8 cellular contexts compared by ENCODE assay signal in genomic region chr2:40554665-40555294, GRCh38.
DNase-seq lines count a peak whose midpoint lies in the region; ATAC-seq, FAIRE-seq and TF ChIP-seq lines count a peak whose summit lies in the region.

No MANE protein-coding gene starts in this region.

- in situ Hi-C loops in HepG2 (cut with HindIII; ENCODE audit: extremely low pct_ligation_motif_present, low pct_unique_long_range_greater_than_20kb): loop anchor here (5.0 kb wide), 1 partner anchor 647 kb away; no protein-coding TSS in a partner anchor

- peak; percentile 87 for ATAC-seq in HG02642 (IDR thresholded peaks at IDR 0.05; ENCODE audit: poor library complexity, unreplicated experiment)
- ATAC-seq in HepG2: peak; percentile 93
- peak; percentile 65 for ATAC-seq in stimulated activated naive CD8-positive, alpha-beta T cell treated with anti-CD3 and anti-CD28 coated beads, Interleukin-15, Interleukin-2, amounts not matched to agents 100 U/mL and 50 U/mL, for 24 hours

- DNase-seq in activated T-cell treated with anti-CD3 and anti-CD28 coated beads for 48 hours (ENCODE audit: low read depth) (peak; percentile 26), NB4 (ENCODE audit: low read depth) (peak; percentile 69), SJCRH30 (peak; percentile 74 to 92), cerebellum (ENCODE audit: low spot score) (peak; percentile 4), HepG2 (ENCODE audit: low spot score) (peak; percentile 56)
- no peak for DNase-seq in activated T-cell treated with anti-CD3 and anti-CD28 coated beads, Interleukin-2, amount 50 U/mL, for 1 hour
- peak; percentile 64 for DNase-seq in stimulated activated naive CD8-positive, alpha-beta T cell treated with anti-CD3 and anti-CD28 coated beads, Interleukin-15, Interleukin-2, amounts not matched to agents 100 U/mL and 50 U/mL, for 24 hours

- H3K27ac ChIP-seq in SJCRH30 (no peak overlapping the region), HepG2 (ENCODE audit: extremely low read length, insufficient read depth, low read length) (no peak overlapping the region)

- no peaks in the 10 kb centered on the region for H3K9me3 ChIP-seq in SJCRH30 (replicated peaks)
- no peaks in the 10 kb centered on the region for H3K9me3 ChIP-seq in HepG2 (ENCODE audit: low read length)

- H3K79me2 ChIP-seq in HepG2 (ENCODE audit: insufficient read depth, low read length): no peaks in the 10 kb centered on the region

- WGBS in HepG2 (ENCODE audit: low lambda C conversion rate): 13% methylated on average over 5 of the region's 5 CpGs

- no peaks in the 10 kb centered on the region for H3K27me3 ChIP-seq in SJCRH30
- no peaks in the 10 kb centered on the region for H3K27me3 ChIP-seq in HepG2 (ENCODE audit: control insufficient read depth in 1 of 2, insufficient read depth in 2 of 2, low read length in 2 of 2)

- peak; percentile 22; the same call in 1 of the 2 replicates for TF ChIP-seq RAD21 in HepG2 (CRISPR knock-in tag; IDR thresholded peaks at IDR 0.05)

- peak; percentile 92 for FAIRE-seq in HepG2 (lab: Jason Lieb, UNC)

- no peaks in the 10 kb centered on the region for H3K4me1 ChIP-seq in SJCRH30
- no peaks in the 10 kb centered on the region for H3K4me1 ChIP-seq in HepG2 (ENCODE audit: insufficient read depth, low read length)

- TF ChIP-seq EP300 in HepG2 (IDR thresholded peaks at IDR 0.05; ENCODE audit: low read depth in 2 of 2, low read length in 2 of 2): no peak
- no peak for TF ChIP-seq EP300 in HepG2 (CRISPR knock-in tag; IDR thresholded peaks at IDR 0.05; ENCODE audit: borderline replicate concordance)

- POLR2A ChIA-PET in HepG2 (lab: Yijun Ruan, JAX): no interaction called here

- H4K20me1 ChIP-seq in HepG2 (ENCODE audit: insufficient read depth, low read length): no peaks in the 10 kb centered on the region

- no peak overlapping the region for H3K9ac ChIP-seq in HepG2 (ENCODE audit: insufficient read depth, low read depth, low read length)

- no peak overlapping the region for H3K4me3 ChIP-seq in NB4 (ENCODE audit: low read depth, low read length)
- no peak overlapping the region for H3K4me3 ChIP-seq in SJCRH30
- H3K4me3 ChIP-seq in HepG2 (replicated peaks in 1 of 3; ENCODE audit: insufficient read depth in 1 of 3, low read depth in 2 of 3, low read length in 3 of 3): no peak overlapping the region

- no peak overlapping the region for H3K4me2 ChIP-seq in HepG2 (ENCODE audit: low read depth, low read length)

- TF ChIP-seq CTCF in NB4 (IDR thresholded peaks at IDR 0.05; ENCODE audit: low read depth, low read length) (peak; percentile 95), HepG2 (CRISPR knock-in tag; IDR thresholded peaks at IDR 0.05) (peak; percentile 81)

- no TSS peak for BruUV-seq in HepG2 (replicated peaks; lab: Mats Ljungman, UMichigan)

- CTCF ChIA-PET in HepG2 (lab: Yijun Ruan, JAX; ENCODE audit: low intra/inter-chr PET ratio, low total read pairs): interaction anchor here (0.8 to 2.5 kb wide), 3 partner anchors 342 to 644 kb away, joined by 3 to 23 read pairs (median 3); no protein-coding TSS in a partner anchor

- H2AFZ ChIP-seq in HepG2 (ENCODE audit: low read length): no peak overlapping the region

- H3K36me3 ChIP-seq in SJCRH30: no peaks in the 10 kb centered on the region
- H3K36me3 ChIP-seq in HepG2 (replicated peaks in 1 of 2; ENCODE audit: control insufficient read depth in 1 of 2, insufficient read depth in 2 of 2, low read length in 2 of 2): no peaks in the 10 kb centered on the region

- TF ChIP-seq POLR2A in NB4 (IDR thresholded peaks at IDR 0.05; ENCODE audit: extremely low read depth, insufficient read length) (no peak), HepG2 (IDR thresholded peaks at IDR 0.05; ENCODE audit: insufficient read depth in 1 of 2, low read depth in 2 of 2, low read length in 2 of 2) (no peak)

- intact Hi-C loops in HepG2 (cut with micrococcal nuclease; ENCODE audit: unreplicated experiment): loop anchor here (1.0 to 2.0 kb wide), 4 partner anchors 69 to 641 kb away; no protein-coding TSS in a partner anchor

TF ChIP-seq in HepG2, 621 proteins besides CTCF, POLR2A, EP300 and RAD21:
- TF ChIP-seq ARID3A (IDR thresholded peaks at IDR 0.05; ENCODE audit: low read depth, low read length) (0 out of 2 replicates have a peak, but pooled peaks have one; percentile 28), SMC3 (IDR thresholded peaks at IDR 0.05; ENCODE audit: low read length) (peak; percentile 79), ZNF331 (CRISPR knock-in tag; IDR thresholded peaks at IDR 0.05) (0 out of 2 replicates have a peak, but pooled peaks have one; percentile 11), CREM (IDR thresholded peaks at IDR 0.05) (no peak), CREM (CRISPR knock-in tag; IDR thresholded peaks at IDR 0.05) (no peak), PRDM10 (CRISPR knock-in tag; IDR thresholded peaks at IDR 0.05; ENCODE audit: low read depth) (peak; percentile 77; the same call in 1 of the 2 replicates), SRSF1 (optimal IDR thresholded peaks at IDR 0.05; ENCODE audit: low read depth, low read length) (no peak), STAG1 (CRISPR knock-in tag; IDR thresholded peaks at IDR 0.05) (peak; percentile 81), TGIF2 (CRISPR knock-in tag; IDR thresholded peaks at IDR 0.05) (no peak), ZNF672 (CRISPR knock-in tag; IDR thresholded peaks at IDR 0.05) (no peak), HNRNPK (IDR thresholded peaks at IDR 0.05; ENCODE audit: low read depth, low read length, poor library complexity, severe bottlenecking) (no peak), RFX5 (IDR thresholded peaks at IDR 0.05; ENCODE audit: low read depth, low read length) (no peak)
